Comparison of ENCODE assay signal across 13 cellular contexts in genomic region chr15:47360296-47360695, GRCh38.
DNase-seq lines count a peak whose midpoint lies in the region; ATAC-seq, FAIRE-seq and TF ChIP-seq lines count a peak whose summit lies in the region.
"Had no signal": no experiment of that assay in that cellular context is flagged by ENCODE, and none has a peak within 500 bp of the region (broad histone marks: within the 10 kb centered on the region; RNA-seq: fewer than 3 reads in every experiment).

No MANE protein-coding gene starts in this region.

- H4K8ac ChIP-seq in IMR-90 (ENCODE audit: low read depth in 2 of 2, low read length in 2 of 2) = no peak overlapping the region

- H3K4me2 ChIP-seq in IMR-90 (ENCODE audit: low read depth, low read length) (no peak overlapping the region), keratinocyte (ENCODE audit: control insufficient read depth, extremely low read depth, insufficient read depth, low read depth, low read length) (no peak overlapping the region)
- H3K4me2 ChIP-seq: BLaER1 treated with 17β-estradiol and CSF1 and Interleukin-3, amounts not matched to agents 10 nM and 100 nM had no signal

- H3K9ac ChIP-seq in IMR-90 (ENCODE audit: low read depth, low read length) = no peak overlapping the region
- H3K9ac ChIP-seq in keratinocyte (ENCODE audit: control insufficient read depth, extremely low read depth, insufficient read depth, low read length) = no peak overlapping the region
- H3K9ac ChIP-seq: BLaER1 treated with 17β-estradiol and CSF1 and Interleukin-3, amounts not matched to agents 10 nM and 100 nM; GM23248 had no signal

- H3K4me3 ChIP-seq in IMR-90 (ENCODE audit: insufficient read depth, low read depth, low read length) (no peak overlapping the region), astrocyte of the cerebellum (ENCODE audit: low read depth, low read length) (no peak overlapping the region), epithelial cell of esophagus (ENCODE audit: low read length) (no peak overlapping the region), keratinocyte (ENCODE audit: control insufficient read depth in 2 of 3, extremely low read depth in 1 of 3, insufficient read depth in 2 of 3, low read depth in 1 of 3, low read length in 3 of 3) (no peak overlapping the region)
- H3K4me3 ChIP-seq: BLaER1 treated with 17β-estradiol and CSF1 and Interleukin-3, amounts not matched to agents 10 nM and 100 nM; GM23248 had no signal

- peak; percentile 21 for DNase-seq in IMR-90
- peak; percentile 9 for DNase-seq in astrocyte of the cerebellum (ENCODE audit: low read depth)
- peak; percentile 42 for DNase-seq in epithelial cell of esophagus (ENCODE audit: low read depth)
- DNase-seq in keratinocyte (ENCODE audit: low read depth, low spot score) = peak; percentile 9
- DNase-seq in mucosa of gallbladder (ENCODE audit: low spot score) = no peak
- no peak for DNase-seq in NK-92 (lab: John Stamatoyannopoulos, UW; ENCODE audit: unreplicated experiment)
- DNase-seq: ACHN; CD4-positive, CD25-positive, alpha-beta regulatory T cell; DMS53; GM23248 had no signal

- no peak overlapping the region for H3K18ac ChIP-seq in IMR-90 (ENCODE audit: low read depth, low read length)

- H3K36me3 ChIP-seq in IMR-90 (ENCODE audit: control insufficient read depth, insufficient read depth, low read length) = no peaks in the 10 kb centered on the region
- H3K36me3 ChIP-seq in keratinocyte (ENCODE audit: control insufficient read depth in 2 of 2, extremely low read depth in 1 of 2, insufficient read depth in 2 of 2, low read length in 2 of 2) = no peaks in the 10 kb centered on the region
- H3K36me3 ChIP-seq: BLaER1 treated with 17β-estradiol and CSF1 and Interleukin-3, amounts not matched to agents 10 nM and 100 nM had no signal

- ATAC-seq in IMR-90 (ENCODE audit: low read depth) = no peak
- ATAC-seq in HG03095 (IDR thresholded peaks at IDR 0.05; ENCODE audit: unreplicated experiment) = no peak

- no peak overlapping the region for H2BK15ac ChIP-seq in IMR-90 (ENCODE audit: low read depth, low read length)

- in situ Hi-C loops in IMR-90 (cut with MboI; ENCODE audit: low sequenced_read_pairs) = no loop called here
- in situ Hi-C loops in astrocyte of the cerebellum (cut with HindIII; ENCODE audit: low sequenced_read_pairs) = no loop called here

- no peak overlapping the region for H2BK120ac ChIP-seq in IMR-90 (ENCODE audit: low read depth, low read length)

- H3K56ac ChIP-seq in IMR-90 (ENCODE audit: extremely low read depth, insufficient read depth, low read length) = no peak overlapping the region

- TF ChIP-seq RAD21 in IMR-90 (IDR thresholded peaks at IDR 0.05; ENCODE audit: low read length) = no peak

- CTCF ChIA-PET in IMR-90 (lab: Yijun Ruan, JAX) = no interaction called here

- TF ChIP-seq CTCF in IMR-90 (conservative IDR thresholded peaks at IDR 0.05; ENCODE audit: low read depth, low read length) (no peak), astrocyte of the cerebellum (IDR thresholded peaks at IDR 0.05; ENCODE audit: low read depth, low read length, missing control alignments) (no peak), epithelial cell of esophagus (IDR thresholded peaks at IDR 0.05; ENCODE audit: insufficient read depth, low read depth, low read length, missing control alignments) (no peak), keratinocyte (optimal IDR thresholded peaks at IDR 0.05 in 1 of 3, IDR thresholded peaks at IDR 0.05 in 1 of 3, conservative IDR thresholded peaks at IDR 0.05 in 1 of 3; ENCODE audit: extremely low read depth in 1 of 3, insufficient read depth in 2 of 3, low read length in 3 of 3) (no peak)

- H2BK20ac ChIP-seq in IMR-90 (ENCODE audit: low read depth, low read length) = no peak overlapping the region

- dilution Hi-C loops in IMR-90 (cut with HindIII; ENCODE audit: low sequenced_read_pairs, unreplicated experiment) = no loop called here
- dilution Hi-C loops in keratinocyte (cut with MboI; ENCODE audit: extremely low pct_ligation_motif_present, low sequenced_read_pairs) = no loop called here

- TF ChIP-seq POLR2A in IMR-90 (IDR thresholded peaks at IDR 0.05; ENCODE audit: low read depth, low read length) = no peak

- no peak overlapping the region for H4K5ac ChIP-seq in IMR-90 (ENCODE audit: low read depth, low read length)

- no peaks in the 10 kb centered on the region for H3K9me3 ChIP-seq in IMR-90 (ENCODE audit: control insufficient read depth, insufficient read depth, low read length)
- no peaks in the 10 kb centered on the region for H3K9me3 ChIP-seq in keratinocyte (ENCODE audit: control insufficient read depth, low read depth, low read length)

- H2BK5ac ChIP-seq in IMR-90 (ENCODE audit: low read depth, low read length, poor library complexity, severe bottlenecking) = no peak overlapping the region

- no peaks in the 10 kb centered on the region; the same call in 1 of the 2 replicates for H3K4me1 ChIP-seq in IMR-90 (ENCODE audit: control insufficient read depth, insufficient read depth, low read length)
- H3K4me1 ChIP-seq in keratinocyte (ENCODE audit: control insufficient read depth, extremely low read depth, insufficient read depth, low read length) = peaks cover 13% of the 10 kb centered on the region

- peak; percentile 61 for FAIRE-seq in keratinocyte (lab: Jason Lieb, UNC)
- FAIRE-seq: H54 had no signal

- H2AK9ac ChIP-seq in IMR-90 (replicated peaks; ENCODE audit: low read depth, low read length, poor library complexity) = no peak overlapping the region

- H4K91ac ChIP-seq in IMR-90 (ENCODE audit: insufficient read depth, low read depth, low read length) = no peak overlapping the region

- H3K23ac ChIP-seq in IMR-90 (ENCODE audit: low read depth, low read length) = no peak overlapping the region

- H2AK5ac ChIP-seq in IMR-90 (ENCODE audit: low read depth, low read length) = no peak overlapping the region

- H4K20me1 ChIP-seq in IMR-90 (ENCODE audit: insufficient read depth, low read length) (no peaks in the 10 kb centered on the region), keratinocyte (ENCODE audit: control insufficient read depth, extremely low read depth, insufficient read depth, low read length) (no peaks in the 10 kb centered on the region)
- H4K20me1 ChIP-seq: BLaER1 treated with 17β-estradiol and CSF1 and Interleukin-3, amounts not matched to agents 10 nM and 100 nM had no signal

- no peak overlapping the region for H3K4ac ChIP-seq in IMR-90 (ENCODE audit: low read depth, low read length)

- POLR2A ChIA-PET in IMR-90 (lab: Charles Lee; ENCODE audit: unreplicated experiment) = no interaction called here

- no peaks in the 10 kb centered on the region for H3K79me1 ChIP-seq in IMR-90 (ENCODE audit: low read depth in 1 of 2, low read length in 2 of 2)

- no peaks in the 10 kb centered on the region for H3K79me2 ChIP-seq in keratinocyte (ENCODE audit: control insufficient read depth, insufficient read depth, low read length)

- H3K27ac ChIP-seq in IMR-90 (ENCODE audit: insufficient read depth, low read length) (no peak overlapping the region), keratinocyte (ENCODE audit: control insufficient read depth, insufficient read depth, low read length) (no peak overlapping the region)
- H3K27ac ChIP-seq: BLaER1 treated with 17β-estradiol and CSF1 and Interleukin-3, amounts not matched to agents 10 nM and 100 nM; GM23248 had no signal

- no peak overlapping the region for H3K14ac ChIP-seq in IMR-90 (replicated peaks; ENCODE audit: low read depth, low read length)

- H2AFZ ChIP-seq in IMR-90 (replicated peaks; ENCODE audit: low read length, poor library complexity) = no peak overlapping the region
- H2AFZ ChIP-seq in keratinocyte (ENCODE audit: control insufficient read depth, low read length) = no peak overlapping the region
- H2AFZ ChIP-seq: GM23248 had no signal

- H3K9me1 ChIP-seq in IMR-90 (ENCODE audit: insufficient read depth, low read length) = no peaks in the 10 kb centered on the region
- no peaks in the 10 kb centered on the region for H3K9me1 ChIP-seq in keratinocyte (ENCODE audit: control insufficient read depth, extremely low read depth, insufficient read depth, low read length)

- no TSS peak for BruUV-seq in IMR-90 (replicated peaks; lab: Mats Ljungman, UMichigan)

- intact Hi-C loops in IMR-90 (cut with micrococcal nuclease) = no loop called here

- H3K27me3 ChIP-seq in IMR-90 (ENCODE audit: control insufficient read depth, insufficient read depth, low read length) (no peaks in the 10 kb centered on the region), keratinocyte (ENCODE audit: control insufficient read depth, extremely low read depth, insufficient read depth, low read length) (no peaks in the 10 kb centered on the region)
- H3K27me3 ChIP-seq: BLaER1 treated with 17β-estradiol and CSF1 and Interleukin-3, amounts not matched to agents 10 nM and 100 nM had no signal

TF ChIP-seq in IMR-90, 13 proteins besides CTCF, POLR2A, EP300 and RAD21 (continues in another document):
- TF ChIP-seq BHLHE40 (IDR thresholded peaks at IDR 0.05; ENCODE audit: low read depth, low read length) = no peak
- no peak for TF ChIP-seq MAZ (IDR thresholded peaks at IDR 0.05; ENCODE audit: borderline replicate concordance, low read depth, low read length)
- TF ChIP-seq RCOR1 (IDR thresholded peaks at IDR 0.05; ENCODE audit: insufficient replicate concordance, low read length) = no peak
- no peak for TF ChIP-seq MXI1 (IDR thresholded peaks at IDR 0.05; ENCODE audit: borderline replicate concordance, low read depth, low read length)
- no peak for TF ChIP-seq NFE2L2 (IDR thresholded peaks at IDR 0.05; ENCODE audit: low read depth, low read length)
- TF ChIP-seq ELK1 (IDR thresholded peaks at IDR 0.05; ENCODE audit: borderline replicate concordance, low read depth, low read length) = no peak
- TF ChIP-seq MAFK (IDR thresholded peaks at IDR 0.05; ENCODE audit: low read depth, low read length) = no peak
- no peak for TF ChIP-seq CHD1 (IDR thresholded peaks at IDR 0.05; ENCODE audit: low read depth, low read length)
- TF ChIP-seq CEBPB (IDR thresholded peaks at IDR 0.05; ENCODE audit: low read depth, low read length) = no peak
- TF ChIP-seq RFX5 (IDR thresholded peaks at IDR 0.05; ENCODE audit: low read depth, low read length) = no peak

Comparison
In these comparisons a context has a peak if more than half of its experiments do, and no peak if none do; other contexts are left out.
1. DNase-seq: peak in IMR-90 (single experiment), astrocyte of the cerebellum (single experiment), epithelial cell of esophagus (single experiment) and keratinocyte (single experiment); none in mucosa of gallbladder (single experiment) and NK-92 (single experiment).